Comparison of ENCODE assay signal across 8 cellular contexts in genomic region chr5:173887610-173888472, GRCh38. TPM values are rescaled to one million over a fixed set of nuclear protein-coding genes. Genes with fewer than 3 reads are reported as not detected.
DNase-seq lines count a peak whose midpoint lies in the region; ATAC-seq and TF ChIP-seq lines count a peak whose summit lies in the region.

Gene CPEB4 (plus strand): TSS chr5:173888349. CDS start chr5:173889734, 1,385 bp downstream.

- H3K9me3 Mint-ChIP-seq in GM23338 (no peaks in the 10 kb centered on the region; the same call in 2 of the 3 replicates), naive B cell (peaks cover 6 to 14% (median 10%) of the 10 kb centered on the region in 7 donors)
- H3K9me3 Mint-ChIP-seq in stimulated activated memory B cell treated with anti-CD40 and anti-IgM and Interleukin-4, amounts not matched to agents 10 μg/mL and 1 μg/mL and 100 μg/mL, for 72 hours = no peaks in the 10 kb centered on the region

- DNase-seq in GM23338 (ENCODE audit: low spot score) (peak; percentile 100), LHCN-M2 (ENCODE audit: low read depth) (peak; percentile 99), RPMI8226 (peak; percentile 100), fibroblast of gingiva (ENCODE audit: low read depth) (peak; percentile 99), naive B cell (peak; percentile 97)
- DNase-seq in activated T-helper 1 cell treated with anti-CD3 and anti-CD28 coated beads, Interleukin-2, amount 50 U/mL, for 16 hours (ENCODE audit: low read depth in 1 of 2, low spot score in 1 of 2) = peak; percentile 89 to 93

- H3K4me2 ChIP-seq in DOHH2 (ENCODE audit: low read length) (peak within 1 kb of the TSS; percentile 76), GM23338 (peak within 1 kb of the TSS; percentile 81)

- ATAC-seq in GM23338 (peak; percentile 95), naive B cell (ENCODE audit: low read depth in 2 of 2) (peak; percentile 89 to 92)
- peak; percentile 98 for ATAC-seq in stimulated activated memory B cell treated with anti-CD40 and anti-IgM and Interleukin-4, amounts not matched to agents 10 μg/mL and 1 μg/mL and 100 μg/mL, for 72 hours

- peaks cover 35% of the 10 kb centered on the region for H3K4me1 Mint-ChIP-seq in GM23338
- H3K4me1 Mint-ChIP-seq in naive B cell = peaks cover 64 to 84% (median 80%) of the 10 kb centered on the region in 3 donors
- peaks cover 76% of the 10 kb centered on the region for H3K4me1 Mint-ChIP-seq in stimulated activated memory B cell treated with anti-CD40 and anti-IgM and Interleukin-4, amounts not matched to agents 10 μg/mL and 1 μg/mL and 100 μg/mL, for 72 hours

- H3K36me3 ChIP-seq in DOHH2 (ENCODE audit: control insufficient read depth, low read length) = no peaks in the 10 kb centered on the region
- no peaks in the 10 kb centered on the region for H3K36me3 ChIP-seq in GM23338 (ENCODE audit: insufficient read depth)

- H3K4me1 ChIP-seq in DOHH2 (ENCODE audit: control insufficient read depth, low read length) (peaks cover 54% of the 10 kb centered on the region), GM23338 (ENCODE audit: insufficient read depth) (peaks cover 42% of the 10 kb centered on the region)

- H3K79me2 ChIP-seq in DOHH2 (ENCODE audit: control insufficient read depth, low read length) (peaks cover 11% of the 10 kb centered on the region), GM23338 (replicated peaks; ENCODE audit: insufficient read depth) (peaks cover 18% of the 10 kb centered on the region)

- no peak for TF ChIP-seq CTCF in DOHH2 (IDR thresholded peaks at IDR 0.05; ENCODE audit: low read depth, low read length, poor library complexity, severe bottlenecking)
- TF ChIP-seq CTCF in GM23338 (conservative IDR thresholded peaks at IDR 0.05; ENCODE audit: low read depth in 2 of 2) = no peak

- H3K27ac Mint-ChIP-seq in GM23338 = peak within 1 kb of the TSS; percentile 100
- H3K27ac Mint-ChIP-seq in naive B cell = peak within 1 kb of the TSS; percentile 88 to 100 (median 98)
- H3K27ac Mint-ChIP-seq in stimulated activated memory B cell treated with anti-CD40 and anti-IgM and Interleukin-4, amounts not matched to agents 10 μg/mL and 1 μg/mL and 100 μg/mL, for 72 hours = peak within 1 kb of the TSS; percentile 97

- peak within 1 kb of the TSS; percentile 78 for H3K4me3 ChIP-seq in DOHH2 (ENCODE audit: low read length)
- H3K4me3 ChIP-seq in GM23338 = peak within 1 kb of the TSS; percentile 72

- H3K27me3 Mint-ChIP-seq in GM23338 (ENCODE audit: insufficient read depth, low read depth, poor library complexity) (peaks cover 7% of the 10 kb centered on the region), naive B cell (no peaks in the 10 kb centered on the region)
- no peaks in the 10 kb centered on the region for H3K27me3 Mint-ChIP-seq in stimulated activated memory B cell treated with anti-CD40 and anti-IgM and Interleukin-4, amounts not matched to agents 10 μg/mL and 1 μg/mL and 100 μg/mL, for 72 hours

- H3K36me3 Mint-ChIP-seq in GM23338 (ENCODE audit: low read depth) (no peaks in the 10 kb centered on the region), naive B cell (no peaks in the 10 kb centered on the region)
- peaks cover 28% of the 10 kb centered on the region for H3K36me3 Mint-ChIP-seq in stimulated activated memory B cell treated with anti-CD40 and anti-IgM and Interleukin-4, amounts not matched to agents 10 μg/mL and 1 μg/mL and 100 μg/mL, for 72 hours

- H3F3A ChIP-seq in DOHH2 (ENCODE audit: control insufficient read depth, insufficient read depth) = peaks cover 6% of the 10 kb centered on the region; the same call in 1 of the 2 replicates
- no peaks in the 10 kb centered on the region for H3F3A ChIP-seq in GM23338 (replicated peaks; ENCODE audit: low read depth)

- H3K27ac ChIP-seq in DOHH2 (ENCODE audit: low read depth, low read length) = peak within 1 kb of the TSS; percentile 59
- H3K27ac ChIP-seq in GM23338 (ENCODE audit: low read depth) = peak within 1 kb of the TSS; percentile 84

- H2AFZ ChIP-seq in GM23338 = peak within 1 kb of the TSS; percentile 87

- 0 out of 2 replicates have a peak, but pooled peaks cover 3% of the 10 kb centered on the region for H3K9me3 ChIP-seq in DOHH2 (ENCODE audit: control insufficient read depth, insufficient read depth, low read length)

- no peaks in the 10 kb centered on the region for H4K20me1 ChIP-seq in DOHH2 (ENCODE audit: control insufficient read depth, insufficient read depth, low read depth, low read length)
- no peaks in the 10 kb centered on the region for H4K20me1 ChIP-seq in GM23338 (replicated peaks; ENCODE audit: insufficient read depth)

- H3K27me3 ChIP-seq in DOHH2 (ENCODE audit: control insufficient read depth, low read length) (no peaks in the 10 kb centered on the region), GM23338 (ENCODE audit: insufficient read depth) (no peaks in the 10 kb centered on the region)

- H3K4me3 Mint-ChIP-seq in GM23338 (peak within 1 kb of the TSS; percentile 82), naive B cell (peak within 1 kb of the TSS; percentile 96 to 100 (median 99))
- H3K4me3 Mint-ChIP-seq in stimulated activated memory B cell treated with anti-CD40 and anti-IgM and Interleukin-4, amounts not matched to agents 10 μg/mL and 1 μg/mL and 100 μg/mL, for 72 hours = peak within 1 kb of the TSS; percentile 92

- H3K9me2 ChIP-seq in DOHH2 (replicated peaks; ENCODE audit: control insufficient read depth, low read length) (no peaks in the 10 kb centered on the region), GM23338 (ENCODE audit: insufficient read depth) (no peaks in the 10 kb centered on the region)

TF ChIP-seq in GM23338, 12 proteins besides CTCF, POLR2A, EP300 and RAD21 (continues in another document):
- TF ChIP-seq, protein P1, sequence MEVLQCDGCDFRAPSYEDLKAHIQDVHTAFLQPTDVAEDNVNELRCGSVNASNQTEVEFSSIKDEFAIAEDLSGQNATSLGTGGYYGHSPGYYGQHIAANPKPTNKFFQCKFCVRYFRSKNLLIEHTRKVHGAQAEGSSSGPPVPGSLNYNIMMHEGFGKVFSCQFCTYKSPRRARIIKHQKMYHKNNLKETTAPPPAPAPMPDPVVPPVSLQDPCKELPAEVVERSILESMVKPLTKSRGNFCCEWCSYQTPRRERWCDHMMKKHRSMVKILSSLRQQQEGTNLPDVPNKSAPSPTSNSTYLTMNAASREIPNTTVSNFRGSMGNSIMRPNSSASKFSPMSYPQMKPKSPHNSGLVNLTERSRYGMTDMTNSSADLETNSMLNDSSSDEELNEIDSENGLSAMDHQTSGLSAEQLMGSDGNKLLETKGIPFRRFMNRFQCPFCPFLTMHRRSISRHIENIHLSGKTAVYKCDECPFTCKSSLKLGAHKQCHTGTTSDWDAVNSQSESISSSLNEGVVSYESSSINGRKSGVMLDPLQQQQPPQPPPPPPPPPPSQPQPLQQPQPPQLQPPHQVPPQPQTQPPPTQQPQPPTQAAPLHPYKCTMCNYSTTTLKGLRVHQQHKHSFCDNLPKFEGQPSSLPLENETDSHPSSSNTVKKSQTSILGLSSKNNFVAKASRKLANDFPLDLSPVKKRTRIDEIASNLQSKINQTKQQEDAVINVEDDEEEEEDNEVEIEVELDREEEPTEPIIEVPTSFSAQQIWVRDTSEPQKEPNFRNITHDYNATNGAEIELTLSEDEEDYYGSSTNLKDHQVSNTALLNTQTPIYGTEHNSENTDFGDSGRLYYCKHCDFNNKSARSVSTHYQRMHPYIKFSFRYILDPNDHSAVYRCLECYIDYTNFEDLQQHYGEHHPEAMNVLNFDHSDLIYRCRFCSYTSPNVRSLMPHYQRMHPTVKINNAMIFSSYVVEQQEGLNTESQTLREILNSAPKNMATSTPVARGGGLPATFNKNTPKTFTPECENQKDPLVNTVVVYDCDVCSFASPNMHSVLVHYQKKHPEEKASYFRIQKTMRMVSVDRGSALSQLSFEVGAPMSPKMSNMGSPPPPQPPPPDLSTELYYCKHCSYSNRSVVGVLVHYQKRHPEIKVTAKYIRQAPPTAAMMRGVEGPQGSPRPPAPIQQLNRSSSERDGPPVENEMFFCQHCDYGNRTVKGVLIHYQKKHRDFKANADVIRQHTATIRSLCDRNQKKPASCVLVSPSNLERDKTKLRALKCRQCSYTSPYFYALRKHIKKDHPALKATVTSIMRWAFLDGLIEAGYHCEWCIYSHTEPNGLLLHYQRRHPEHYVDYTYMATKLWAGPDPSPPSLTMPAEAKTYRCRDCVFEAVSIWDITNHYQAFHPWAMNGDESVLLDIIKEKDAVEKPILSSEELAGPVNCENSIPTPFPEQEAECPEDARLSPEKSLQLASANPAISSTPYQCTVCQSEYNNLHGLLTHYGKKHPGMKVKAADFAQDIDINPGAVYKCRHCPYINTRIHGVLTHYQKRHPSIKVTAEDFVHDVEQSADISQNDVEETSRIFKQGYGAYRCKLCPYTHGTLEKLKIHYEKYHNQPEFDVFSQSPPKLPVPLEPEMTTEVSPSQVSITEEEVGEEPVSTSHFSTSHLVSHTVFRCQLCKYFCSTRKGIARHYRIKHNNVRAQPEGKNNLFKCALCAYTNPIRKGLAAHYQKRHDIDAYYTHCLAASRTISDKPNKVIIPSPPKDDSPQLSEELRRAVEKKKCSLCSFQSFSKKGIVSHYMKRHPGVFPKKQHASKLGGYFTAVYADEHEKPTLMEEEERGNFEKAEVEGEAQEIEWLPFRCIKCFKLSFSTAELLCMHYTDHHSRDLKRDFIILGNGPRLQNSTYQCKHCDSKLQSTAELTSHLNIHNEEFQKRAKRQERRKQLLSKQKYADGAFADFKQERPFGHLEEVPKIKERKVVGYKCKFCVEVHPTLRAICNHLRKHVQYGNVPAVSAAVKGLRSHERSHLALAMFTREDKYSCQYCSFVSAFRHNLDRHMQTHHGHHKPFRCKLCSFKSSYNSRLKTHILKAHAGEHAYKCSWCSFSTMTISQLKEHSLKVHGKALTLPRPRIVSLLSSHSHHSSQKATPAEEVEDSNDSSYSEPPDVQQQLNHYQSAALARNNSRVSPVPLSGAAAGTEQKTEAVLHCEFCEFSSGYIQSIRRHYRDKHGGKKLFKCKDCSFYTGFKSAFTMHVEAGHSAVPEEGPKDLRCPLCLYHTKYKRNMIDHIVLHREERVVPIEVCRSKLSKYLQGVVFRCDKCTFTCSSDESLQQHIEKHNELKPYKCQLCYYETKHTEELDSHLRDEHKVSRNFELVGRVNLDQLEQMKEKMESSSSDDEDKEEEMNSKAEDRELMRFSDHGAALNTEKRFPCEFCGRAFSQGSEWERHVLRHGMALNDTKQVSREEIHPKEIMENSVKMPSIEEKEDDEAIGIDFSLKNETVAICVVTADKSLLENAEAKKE (CRISPR knock-in tag; IDR thresholded peaks at IDR 0.05) = no peak
- TF ChIP-seq JUNB (IDR thresholded peaks at IDR 0.05; ENCODE audit: unreplicated experiment) (no peak), ZNF114 (CRISPR knock-in tag; IDR thresholded peaks at IDR 0.05) (no peak; the same call in 1 of the 2 replicates), ZNF331 (CRISPR knock-in tag; IDR thresholded peaks at IDR 0.05; ENCODE audit: low read depth) (no peak), STAT1 (IDR thresholded peaks at IDR 0.05; ENCODE audit: unreplicated experiment) (no peak), CREB1 (CRISPR knock-in tag; IDR thresholded peaks at IDR 0.05; ENCODE audit: low read depth) (peak; percentile 40)

RNA-seq across cellular contexts. Expression of gene CPEB4, which starts in this region (rescaled TPM):
- 7.3 and 10.2 TPM in 2 replicates for total RNA-seq in GM23338 (2014; rRNA removed; shearing (Covaris generic))
- polyA plus RNA-seq in GM23338 (2016; fragmentation: Nextera tagmentation; extraction: Ambion mirVana) = 4.7 and 5.9 TPM in 2 replicates
- 14.0 and 16.2 TPM in 2 replicates for total RNA-seq in LHCN-M2 (2014; rRNA removed)
- 3.4 TPM for polyA plus RNA-seq in LHCN-M2 (2012)
- 1 to 10 TPM in 5 of 6 donors, not detected in 1; 4.8 to 8.8 (median 6.0) TPM for polyA plus RNA-seq in naive B cell (ENCODE audit: low read depth in 6 of 6)

Comparison
In these comparisons a context has a peak if more than half of its experiments do, and no peak if none do; other contexts are left out.
1. Peak in every context shown above with its lines: DNase-seq, ATAC-seq, H3K4me3 ChIP-seq and H3K27ac ChIP-seq.